18 cellular contexts compared by ENCODE assay signal in the genomic region with DNA sequence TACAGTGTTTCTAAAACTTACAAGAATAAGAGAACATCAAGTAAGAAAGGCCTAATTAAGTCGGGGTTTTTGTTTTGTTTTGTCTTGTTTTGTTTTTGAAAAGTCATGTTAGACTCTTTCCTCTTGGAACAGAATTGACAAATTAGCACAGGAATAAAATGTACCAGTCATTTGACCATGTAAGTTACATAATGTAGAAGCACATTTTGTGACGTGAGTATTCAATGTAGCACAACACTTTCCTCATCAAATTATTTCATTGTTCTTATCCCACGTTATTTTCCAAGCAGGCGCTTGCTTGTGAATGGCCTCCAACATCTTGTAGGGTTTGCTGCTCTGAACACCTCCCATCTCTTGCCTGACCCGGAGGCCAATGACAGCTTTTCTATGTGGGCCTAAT. TPM values are rescaled to one million over a fixed set of nuclear protein-coding genes. Genes with fewer than 3 reads are reported as not detected.
"Had no signal": no experiment of that assay in that cellular context is flagged by ENCODE, and none has a peak within 500 bp of the region (broad histone marks: within the 10 kb centered on the region; RNA-seq: fewer than 3 reads in every experiment).

No MANE protein-coding gene starts in this region.

- H3K4me3 ChIP-seq: body of pancreas, lower lobe of right lung, neural progenitor cell, pancreas, stomach, tibial nerve had no signal

- H3K4me3 Mint-ChIP-seq: activated naive CD4-positive, alpha-beta T cell treated with anti-CD3 and anti-CD28 coated beads, Interleukin-2, amount 50 U/mL, for 24 hours; mesothelial cell of epicardium; neural progenitor cell; T-helper 17 cell had no signal

- H3K4me2 ChIP-seq: neural progenitor cell had no signal

- H3K9me3 ChIP-seq: body of pancreas, lower lobe of right lung, pancreas, stomach, tibial nerve had no signal

- H3K27me3 ChIP-seq: body of pancreas, neural progenitor cell, pancreas, stomach, tibial nerve had no signal

- FAIRE-seq: pancreas, TTC549 had no signal

- ATAC-seq: body of pancreas, T-helper 17 cell had no signal

- H3K27me3 Mint-ChIP-seq: activated naive CD4-positive, alpha-beta T cell treated with anti-CD3 and anti-CD28 coated beads, Interleukin-2, amount 50 U/mL, for 24 hours; T-helper 17 cell had no signal

- H3K4me1 ChIP-seq: body of pancreas, neural progenitor cell had no signal

- DNase-seq: activated CD4-positive, alpha-beta T cell treated with anti-CD3 and anti-CD28 coated beads, Interleukin-2, amount 50 U/mL, for 1 hour; activated effector memory CD4-positive, alpha-beta T cell treated with Interleukin-2 at 50 U/mL for 16 hours; activated T-cell treated with anti-CD3 and anti-CD28 coated beads, Interleukin-2, amount 50 U/mL, for 1 hour; hippocampal formation; lower lobe of right lung; pancreas; stomach; T-helper 17 cell had no signal

- H3K9ac ChIP-seq: neural progenitor cell had no signal

- H3K4me1 Mint-ChIP-seq: mesothelial cell of epicardium had no signal

- H3K36me3 ChIP-seq: lower lobe of right lung, neural progenitor cell, pancreas, stomach, tibial nerve had no signal

- H3K27ac Mint-ChIP-seq: activated naive CD4-positive, alpha-beta T cell treated with anti-CD3 and anti-CD28 coated beads, Interleukin-2, amount 50 U/mL, for 24 hours; mesothelial cell of epicardium; neural progenitor cell; T-helper 17 cell had no signal

- H3K36me3 Mint-ChIP-seq: activated naive CD4-positive, alpha-beta T cell treated with anti-CD3 and anti-CD28 coated beads, Interleukin-2, amount 50 U/mL, for 24 hours; neural progenitor cell had no signal

- H3K9me3 Mint-ChIP-seq: activated naive CD4-positive, alpha-beta T cell treated with anti-CD3 and anti-CD28 coated beads, Interleukin-2, amount 50 U/mL, for 24 hours; neural progenitor cell had no signal

- H3K27ac ChIP-seq: body of pancreas, lower lobe of right lung, neural progenitor cell, pancreas had no signal

RNA-seq across cellular contexts. Expression of a gene that starts 34.7 kb away (rescaled TPM):
- total RNA-seq: body of pancreas, chondrocyte, mesothelial cell of epicardium, myocyte, renal cortical epithelial cell, skeletal muscle tissue, stomach, T-helper 17 cell, tibial nerve had no signal
